ENCODE assay signal across 8 cellular contexts in the genomic region with DNA sequence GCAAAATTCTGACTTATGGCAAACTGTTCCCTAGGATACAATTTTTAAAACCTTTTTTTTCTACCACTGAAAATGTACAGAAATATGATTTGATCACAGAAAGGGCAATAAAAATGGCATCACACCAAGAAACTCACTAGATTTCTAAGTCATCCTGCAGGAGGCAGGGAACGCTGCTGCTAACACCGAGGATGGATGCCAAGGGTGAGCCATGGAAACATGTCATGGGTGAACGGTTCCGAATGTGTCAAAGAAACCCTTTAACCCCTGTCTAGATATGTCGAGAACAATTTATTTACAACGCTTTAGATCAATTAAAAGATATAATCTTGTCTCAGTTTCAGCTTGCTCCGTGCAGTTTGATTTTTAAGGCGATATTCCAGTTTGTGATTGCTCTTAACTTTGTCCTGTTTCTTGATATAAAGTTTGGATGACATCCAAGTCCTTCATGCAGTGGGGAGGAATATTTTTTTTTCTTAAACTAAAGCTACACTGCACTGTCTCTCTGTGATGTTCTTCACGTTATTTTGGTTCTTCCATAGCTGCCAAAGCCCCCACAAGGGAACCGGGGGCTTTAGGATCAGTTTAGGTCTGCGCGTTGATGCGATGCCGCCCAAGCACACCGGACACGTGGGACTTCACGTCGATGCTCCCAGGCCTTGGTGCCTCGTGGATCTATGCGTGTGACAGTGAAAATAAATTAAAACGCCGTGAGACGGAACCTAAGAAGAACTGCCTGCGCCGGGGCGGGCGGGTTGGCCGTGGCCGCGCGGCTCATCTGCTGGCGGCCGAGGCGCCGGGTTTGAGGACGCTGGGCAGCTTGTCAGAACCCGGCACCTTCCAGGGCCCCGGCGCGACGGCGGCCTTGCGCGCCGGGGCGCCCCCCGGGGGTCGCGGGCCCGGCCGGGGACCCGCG.
DNase-seq lines count a peak whose midpoint lies in the region; ATAC-seq and TF ChIP-seq lines count a peak whose summit lies in the region.

No MANE protein-coding gene starts in this region.

- intact Hi-C loops in left lung (cut with DNase I): no loop called here

- peaks cover 5% of the 10 kb centered on the region for H3K36me3 Mint-ChIP-seq in central memory CD8-positive, alpha-beta T cell (ENCODE audit: insufficient read depth)

- H3K27ac Mint-ChIP-seq in central memory CD8-positive, alpha-beta T cell (ENCODE audit: low read depth): peak overlapping the region; percentile 64

- H3K9ac ChIP-seq in stomach smooth muscle (ENCODE audit: low read length in 2 of 2): peak overlapping the region; percentile 76 to 78

- peaks cover 18% of the 10 kb centered on the region for H3K4me1 Mint-ChIP-seq in central memory CD8-positive, alpha-beta T cell

- H3K36me3 ChIP-seq in left lung (no peaks in the 10 kb centered on the region), stomach smooth muscle (ENCODE audit: control insufficient read depth in 2 of 2, insufficient read depth in 2 of 2, low read length in 2 of 2) (no peaks in the 10 kb centered on the region)

- peaks cover 12% of the 10 kb centered on the region for H3K27me3 Mint-ChIP-seq in central memory CD8-positive, alpha-beta T cell

- peak overlapping the region; percentile 36 to 44 for H3K4me3 ChIP-seq in left lung
- peak overlapping the region; percentile 12 to 70 for H3K4me3 ChIP-seq in stomach smooth muscle (ENCODE audit: low read length in 2 of 2)

- peaks cover 0 to 14% of the 10 kb centered on the region in 2 donors for H3K27me3 ChIP-seq in left lung
- H3K27me3 ChIP-seq in stomach smooth muscle (ENCODE audit: control insufficient read depth in 1 of 2, insufficient read depth in 2 of 2, low read length in 2 of 2): no peaks in the 10 kb centered on the region

- H3K4me1 ChIP-seq in left lung (peaks cover 0 to 15% of the 10 kb centered on the region in 2 donors), stomach smooth muscle (ENCODE audit: control insufficient read depth, insufficient read depth, low read length) (peaks cover 3% of the 10 kb centered on the region)

- DNase-seq in activated CD4-positive, CD25-positive, alpha-beta regulatory T cell treated with anti-CD3 and anti-CD28 coated beads, Interleukin-2, amount 50 U/mL, for 72 hours: peak; percentile 32
- DNase-seq in activated CD4-positive, CD25-positive, alpha-beta regulatory T cell (lab: John Stamatoyannopoulos, UW): no peak
- peak; percentile 59 for DNase-seq in OCI-M1 (lab: John Stamatoyannopoulos, UW)
- DNase-seq in central memory CD8-positive, alpha-beta T cell (ENCODE audit: low spot score in 2 of 2): no peak
- DNase-seq in left lung: peak in 1 of 2 donors; percentile 74

- TF ChIP-seq CTCF in left lung (IDR thresholded peaks at IDR 0.05): no peak

- no peaks in the 10 kb centered on the region for H3K9me3 Mint-ChIP-seq in central memory CD8-positive, alpha-beta T cell

- peak; percentile 33 for ATAC-seq in HG03159 (IDR thresholded peaks at IDR 0.05; ENCODE audit: unreplicated experiment)
- ATAC-seq in central memory CD8-positive, alpha-beta T cell (replicated peaks; ENCODE audit: extremely low read depth, poor library complexity, severe bottlenecking): peak; percentile 9
- ATAC-seq in left lung: no peak
- ATAC-seq in esophagus mucosa: no peak

- peak overlapping the region; percentile 33 to 75 for H3K27ac ChIP-seq in left lung
- peak overlapping the region; percentile 68 for H3K27ac ChIP-seq in stomach smooth muscle (ENCODE audit: low read length)

- H3K4me3 Mint-ChIP-seq in central memory CD8-positive, alpha-beta T cell: peak overlapping the region; percentile 80

- H3K9me3 ChIP-seq in left lung: no peaks in the 10 kb centered on the region
- no peaks in the 10 kb centered on the region for H3K9me3 ChIP-seq in stomach smooth muscle (ENCODE audit: control insufficient read depth in 2 of 2, low read length in 2 of 2)

Comparison
In these comparisons a context has a peak if more than half of its experiments do, and no peak if none do; other contexts are left out.
1. DNase-seq: peak in activated CD4-positive, CD25-positive, alpha-beta regulatory T cell treated with anti-CD3 and anti-CD28 coated beads, Interleukin-2, amount 50 U/mL, for 72 hours (single experiment) and OCI-M1 (single experiment); none in activated CD4-positive, CD25-positive, alpha-beta regulatory T cell (0 of 4) and central memory CD8-positive, alpha-beta T cell (0 of 2).
2. ATAC-seq: peak in HG03159 (single experiment) and central memory CD8-positive, alpha-beta T cell (single experiment); none in left lung (single experiment) and esophagus mucosa (single experiment).